In the genomic region with DNA sequence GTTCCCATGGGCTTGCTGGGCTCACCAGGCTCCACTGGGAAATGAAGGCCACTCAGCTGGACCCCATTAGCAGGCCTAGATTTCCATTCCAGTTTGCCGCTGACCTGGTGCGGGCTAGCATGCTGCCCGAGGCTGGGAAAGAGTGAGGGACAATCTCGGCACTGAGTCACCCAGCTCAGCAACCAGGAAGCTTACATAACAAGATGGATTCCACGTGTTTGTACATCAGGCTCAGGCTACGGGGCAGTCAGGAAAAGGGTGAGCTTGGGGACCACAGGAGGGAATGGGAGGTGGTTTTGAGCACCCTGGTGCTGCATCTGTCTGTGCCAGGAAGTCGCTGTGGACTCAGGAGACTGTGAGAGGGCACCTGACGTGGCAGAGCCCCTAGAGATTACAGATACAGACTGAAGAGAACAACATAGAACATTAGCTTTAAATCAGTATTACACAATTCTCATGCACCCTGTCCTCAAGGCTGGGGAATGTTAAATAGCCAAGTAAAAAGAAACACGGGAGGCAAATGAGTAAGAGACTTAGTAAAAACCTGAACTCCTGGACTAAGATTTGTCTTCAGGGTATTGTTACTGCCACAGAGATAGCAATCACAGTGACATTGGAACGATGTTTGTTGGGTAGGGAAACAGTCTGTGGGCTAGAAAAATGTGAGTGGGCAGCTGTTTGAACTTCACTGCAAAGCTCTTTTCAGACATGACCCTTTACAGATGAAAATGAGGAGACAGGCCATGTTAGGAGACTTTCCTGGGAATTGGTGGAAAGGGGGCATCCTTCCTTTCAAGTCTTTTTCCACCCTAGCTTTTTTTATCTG, we compare ENCODE assay signal across 16 cellular contexts. TPM values are rescaled to one million over a fixed set of nuclear protein-coding genes. Genes with fewer than 3 reads are reported as not detected.
DNase-seq lines count a peak whose midpoint lies in the region; ATAC-seq and TF ChIP-seq lines count a peak whose summit lies in the region.
"Had no signal": no experiment of that assay in that cellular context is flagged by ENCODE, and none has a peak within 500 bp of the region (broad histone marks: within the 10 kb centered on the region; RNA-seq: fewer than 3 reads in every experiment).

No MANE protein-coding gene starts in this region.

- no peaks in the 10 kb centered on the region for H3K9me3 ChIP-seq in neuronal stem cell (replicated peaks in 1 of 2; ENCODE audit: control insufficient read depth in 2 of 2, insufficient read depth in 1 of 2, low read depth in 1 of 2, low read length in 2 of 2)
- H3K9me3 ChIP-seq: BE2C, gastroesophageal sphincter had no signal

- no peak overlapping the region for H2BK12ac ChIP-seq in neuronal stem cell (ENCODE audit: low read length)

- H3K79me1 ChIP-seq in neuronal stem cell (ENCODE audit: low read depth, low read length), result no peaks in the 10 kb centered on the region

- H3K14ac ChIP-seq in neuronal stem cell (ENCODE audit: low read length), result no peak overlapping the region

- H2BK120ac ChIP-seq in neuronal stem cell (ENCODE audit: low read depth, low read length), result no peak overlapping the region

- H3K36me3 ChIP-seq in neuronal stem cell (replicated peaks in 1 of 2; ENCODE audit: control insufficient read depth in 2 of 2, insufficient read depth in 2 of 2, low read length in 2 of 2), result no peaks in the 10 kb centered on the region
- H3K36me3 ChIP-seq: BE2C, gastroesophageal sphincter, neural progenitor cell had no signal

- no peak overlapping the region for H3K4ac ChIP-seq in neuronal stem cell (ENCODE audit: low read length)

- DNase-seq in AG10803 (ENCODE audit: low read depth) (peak; percentile 76), HPDE6-E6E7 (ENCODE audit: extremely low spot score) (peak; percentile 19), epidermal melanocyte (ENCODE audit: insufficient read length, low spot score) (peak; percentile 43), neuronal stem cell (ENCODE audit: low spot score) (no peak), cerebellum (ENCODE audit: low spot score) (no peak), NCI-H510A treated with DMSO at 0.1 percent for 48 hours (lab: John Stamatoyannopoulos, UW) (no peak), globus pallidus (ENCODE audit: low spot score) (no peak)
- DNase-seq: activated CD8-positive, alpha-beta memory T cell treated with anti-CD3 and anti-CD28 coated beads, Interleukin-2, amount 50 U/mL, for 48 hours; activated naive CD8-positive, alpha-beta T cell treated with anti-CD3 and anti-CD28 coated beads, Interleukin-2, amount 50 U/mL, for 24 hours; BE2C; NCI-H2029; stimulated activated CD4-positive, alpha-beta T cell treated with anti-CD3 and anti-CD28 coated beads, Interleukin-15, amount 100 ng/mL, for 24 hours had no signal

- H2AFZ ChIP-seq in neuronal stem cell (ENCODE audit: low read length), result no peak overlapping the region
- H2AFZ ChIP-seq: neural progenitor cell had no signal

- no peak overlapping the region; the same call in 1 of the 2 replicates for H3K4me3 ChIP-seq in AG10803 (ENCODE audit: low read length)
- H3K4me3 ChIP-seq in neuronal stem cell (ENCODE audit: low read length in 2 of 2), result no peak overlapping the region
- H3K4me3 ChIP-seq: gastroesophageal sphincter, neural progenitor cell had no signal

- no peak overlapping the region for H3K4me2 ChIP-seq in neuronal stem cell (ENCODE audit: insufficient read depth, low read length, poor library complexity, severe bottlenecking)
- H3K4me2 ChIP-seq: neural progenitor cell had no signal

- peak overlapping the region; percentile 58 for H3K18ac ChIP-seq in neuronal stem cell (ENCODE audit: low read length)

- peaks cover 0 to 1% (median 0%) of the 10 kb centered on the region in 3 experiments for H3K27me3 ChIP-seq in neuronal stem cell (ENCODE audit: control insufficient read depth in 3 of 3, insufficient read depth in 3 of 3, low read depth in 1 of 3, low read length in 3 of 3)
- H3K27me3 ChIP-seq: gastroesophageal sphincter, neural progenitor cell had no signal

- no peak overlapping the region for H4K91ac ChIP-seq in neuronal stem cell (ENCODE audit: low read depth, low read length, poor library complexity)

- no peak overlapping the region for H3K9ac ChIP-seq in neuronal stem cell (ENCODE audit: low read depth, low read length, poor library complexity)
- H3K9ac ChIP-seq: neural progenitor cell had no signal

- no peak overlapping the region for H3K27ac ChIP-seq in neuronal stem cell (replicated peaks; ENCODE audit: low read length)
- H3K27ac ChIP-seq: gastroesophageal sphincter, neural progenitor cell had no signal

- H2AK5ac ChIP-seq in neuronal stem cell (ENCODE audit: low read depth, low read length), result no peak overlapping the region

- H2BK15ac ChIP-seq in neuronal stem cell (ENCODE audit: low read length), result peak overlapping the region; percentile 51

- H3K23ac ChIP-seq in neuronal stem cell (ENCODE audit: low read depth, low read length, poor library complexity), result peak overlapping the region; percentile 28

- no peak overlapping the region for H4K8ac ChIP-seq in neuronal stem cell (ENCODE audit: low read depth, low read length)

- ATAC-seq in HG02763 (IDR thresholded peaks at IDR 0.05; ENCODE audit: unreplicated experiment), result no peak
- ATAC-seq: activated naive CD8-positive, alpha-beta T cell treated with anti-CD3 and anti-CD28 coated beads, Interleukin-2, amount 50 U/mL, for 24 hours; gastroesophageal sphincter; WTC11 had no signal

- WGBS in neuronal stem cell (ENCODE audit: extremely low coverage in 2 of 2, insufficient read length in 2 of 2, insufficient replicate concordance in 1 of 2), 2 donors, result no CpG with 5 or more reads among the region's 10 CpGs

- peaks cover 0 to 4% of the 10 kb centered on the region in 2 donors for H3K4me1 ChIP-seq in neuronal stem cell (ENCODE audit: control insufficient read depth in 2 of 2, insufficient read depth in 1 of 2, low read depth in 1 of 2, low read length in 2 of 2)
- H3K4me1 ChIP-seq: BE2C had no signal

- peak overlapping the region; percentile 48 for H2BK5ac ChIP-seq in neuronal stem cell (ENCODE audit: low read length)

- no peak for TF ChIP-seq CTCF in AG10803 (conservative IDR thresholded peaks at IDR 0.05; ENCODE audit: low read length)

RNA-seq across cellular contexts. Expression of a gene that starts 51.1 kb away (rescaled TPM):
- 426 TPM for polyA plus RNA-seq in neuronal stem cell (2013, experiment 1 of 2)
- 444 TPM for polyA plus RNA-seq in neuronal stem cell (2013, experiment 2 of 2)
- total RNA-seq in cerebellum, result 392 TPM

Comparison
In these comparisons a context has a peak if more than half of its experiments do, and no peak if none do; other contexts are left out.
1. DNase-seq: peak in AG10803 (single experiment), HPDE6-E6E7 (single experiment) and epidermal melanocyte (single experiment); none in neuronal stem cell (single experiment), cerebellum (single experiment), NCI-H510A treated with DMSO at 0.1 percent for 48 hours (single experiment) and globus pallidus (single experiment).